Comparison of ENCODE assay signal across 9 cellular contexts in the genomic region with DNA sequence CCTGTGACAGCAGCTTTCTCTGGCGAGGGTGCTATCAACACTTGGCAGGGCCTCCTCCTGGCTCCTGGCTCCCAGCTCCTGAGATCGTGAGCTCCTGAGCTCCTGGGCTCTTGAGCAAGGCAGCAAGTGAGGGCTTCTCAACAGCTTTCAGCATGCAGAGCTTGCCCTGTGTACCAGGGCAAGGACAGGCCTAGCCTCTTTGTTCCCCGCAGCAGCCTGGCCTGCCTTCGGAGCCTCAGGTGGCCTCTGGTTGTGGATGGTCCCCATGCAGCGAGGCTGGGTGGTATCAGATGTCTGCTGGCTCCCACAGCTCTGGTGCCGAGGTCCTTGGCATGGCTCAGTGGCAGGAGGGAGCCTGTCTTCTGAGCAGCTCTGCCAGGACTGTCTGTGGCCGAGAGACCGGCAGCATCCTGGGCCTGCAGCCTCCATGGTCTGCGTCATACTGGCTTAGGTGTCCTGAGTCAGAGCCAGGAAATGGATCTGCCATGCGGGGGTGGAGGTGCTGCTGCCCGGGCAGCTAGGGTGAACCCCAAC. TPM values are rescaled to one million over a fixed set of nuclear protein-coding genes. Genes with fewer than 3 reads are reported as not detected.
DNase-seq lines count a peak whose midpoint lies in the region; ATAC-seq and TF ChIP-seq lines count a peak whose summit lies in the region.
"Had no signal": no experiment of that assay in that cellular context is flagged by ENCODE, and none has a peak within 500 bp of the region (broad histone marks: within the 10 kb centered on the region; RNA-seq: fewer than 3 reads in every experiment).

No MANE protein-coding gene starts in this region.

- POLR2A ChIA-PET in activated CD4-positive, alpha-beta T cell treated with anti-CD3 and anti-CD28 coated beads for 36 hours (lab: Charles Lee): no interaction called here
- POLR2A ChIA-PET in activated CD8-positive, alpha-beta T cell treated with anti-CD3 and anti-CD28 coated beads for 36 hours (lab: Charles Lee): no interaction called here

- no peaks in the 10 kb centered on the region for H3K9me3 Mint-ChIP-seq in activated CD4-positive, alpha-beta T cell treated with anti-CD3 and anti-CD28 coated beads for 36 hours (ENCODE audit: low read depth)
- H3K9me3 Mint-ChIP-seq in endodermal cell (no peaks in the 10 kb centered on the region), mesothelial cell of epicardium (no peaks in the 10 kb centered on the region)
- no peaks in the 10 kb centered on the region for H3K9me3 Mint-ChIP-seq in activated CD8-positive, alpha-beta T cell treated with anti-CD3 and anti-CD28 coated beads for 36 hours
- H3K9me3 Mint-ChIP-seq: T-helper 2 cell treated with Interferon-gamma antibody and Interleukin-4, amounts not matched to agents 5 μg/mL and 100 μg/mL, for 36 hours had no signal

- WGBS in endodermal cell (ENCODE audit: insufficient coverage in 1 of 2, insufficient read length in 1 of 2), 2 experiments: 89 to 98% methylated on average over 6 to 11 of the region's 11 CpGs
- 19 to 20% methylated on average over 11 of the region's 11 CpGs for WGBS in aorta, 2 donors

- H3K9ac ChIP-seq in endodermal cell (ENCODE audit: extremely low read depth, low read length, poor library complexity, severe bottlenecking): no peak overlapping the region

- ATAC-seq in activated CD4-positive, alpha-beta T cell treated with anti-CD3 and anti-CD28 coated beads for 36 hours: peak; percentile 33
- peak; percentile 33 for ATAC-seq in aorta (ENCODE audit: low FRiP score)
- ATAC-seq in activated CD8-positive, alpha-beta T cell treated with anti-CD3 and anti-CD28 coated beads for 36 hours: no peak

- peak overlapping the region; percentile 66 for H3K27ac ChIP-seq in endodermal cell (ENCODE audit: low read depth, low read length)
- peak overlapping the region in 1 of 2 donors; percentile 10 for H3K27ac ChIP-seq in aorta (ENCODE audit: low read depth in 1 of 2, low read length in 2 of 2)

- no peak overlapping the region for H3K27ac Mint-ChIP-seq in activated CD4-positive, alpha-beta T cell treated with anti-CD3 and anti-CD28 coated beads for 36 hours
- H3K27ac Mint-ChIP-seq in endodermal cell (peak overlapping the region; percentile 24), mesothelial cell of epicardium (peak overlapping the region; percentile 86)
- H3K27ac Mint-ChIP-seq in activated CD8-positive, alpha-beta T cell treated with anti-CD3 and anti-CD28 coated beads for 36 hours: no peak overlapping the region
- H3K27ac Mint-ChIP-seq: T-helper 2 cell treated with Interferon-gamma antibody and Interleukin-4, amounts not matched to agents 5 μg/mL and 100 μg/mL, for 36 hours had no signal

- H3K36me3 Mint-ChIP-seq in activated CD4-positive, alpha-beta T cell treated with anti-CD3 and anti-CD28 coated beads for 36 hours (ENCODE audit: low read depth): no peaks in the 10 kb centered on the region
- H3K36me3 Mint-ChIP-seq in endodermal cell (ENCODE audit: low read depth): peaks cover 20% of the 10 kb centered on the region
- H3K36me3 Mint-ChIP-seq in mesothelial cell of epicardium: no peaks in the 10 kb centered on the region
- no peaks in the 10 kb centered on the region for H3K36me3 Mint-ChIP-seq in activated CD8-positive, alpha-beta T cell treated with anti-CD3 and anti-CD28 coated beads for 36 hours (ENCODE audit: low read depth)

- peaks cover 14% of the 10 kb centered on the region for H3K4me1 ChIP-seq in endodermal cell (ENCODE audit: control insufficient read depth, insufficient read depth, low read length)
- no peaks in the 10 kb centered on the region for H3K4me1 ChIP-seq in aorta (ENCODE audit: control insufficient read depth in 1 of 2, insufficient read depth in 2 of 2, low read length in 2 of 2)

- no peaks in the 10 kb centered on the region for H3K27me3 Mint-ChIP-seq in activated CD4-positive, alpha-beta T cell treated with anti-CD3 and anti-CD28 coated beads for 36 hours
- no peaks in the 10 kb centered on the region for H3K27me3 Mint-ChIP-seq in endodermal cell (ENCODE audit: insufficient read depth)
- no peaks in the 10 kb centered on the region for H3K27me3 Mint-ChIP-seq in mesothelial cell of epicardium (ENCODE audit: low read depth)
- no peaks in the 10 kb centered on the region for H3K27me3 Mint-ChIP-seq in activated CD8-positive, alpha-beta T cell treated with anti-CD3 and anti-CD28 coated beads for 36 hours

- H3K4me3 ChIP-seq in endodermal cell (ENCODE audit: low read length) (no peak overlapping the region), aorta (ENCODE audit: low read length in 2 of 2) (no peak overlapping the region)

- no peak for DNase-seq in activated CD4-positive, alpha-beta T cell treated with anti-CD3 and anti-CD28 coated beads for 36 hours
- DNase-seq in activated CD4-positive, alpha-beta T cell treated with anti-CD3 and anti-CD28 coated beads, Interleukin-2, amount 50 U/mL, for 4 hours: no peak
- peak; percentile 59 for DNase-seq in endodermal cell
- no peak for DNase-seq in mesothelial cell of epicardium (ENCODE audit: low spot score in 2 of 2, unreplicated experiment in 2 of 2)
- peak in 1 of 2 donors; percentile 83 for DNase-seq in aorta
- no peak for DNase-seq in activated CD8-positive, alpha-beta T cell treated with anti-CD3 and anti-CD28 coated beads for 36 hours
- no peak for DNase-seq in HUDEP-2 (lab: John Stamatoyannopoulos, UW; ENCODE audit: unreplicated experiment in 76 of 76)
- no peak for DNase-seq in NCI-H345 (lab: John Stamatoyannopoulos, UW)

- H3K9me3 ChIP-seq in endodermal cell (ENCODE audit: control insufficient read depth, low read length) (no peaks in the 10 kb centered on the region), aorta (ENCODE audit: control insufficient read depth, low read length) (no peaks in the 10 kb centered on the region)

- no peaks in the 10 kb centered on the region for H3K27me3 ChIP-seq in endodermal cell (ENCODE audit: control insufficient read depth, insufficient read depth, low read length, poor library complexity, severe bottlenecking)
- no peaks in the 10 kb centered on the region for H3K27me3 ChIP-seq in aorta (ENCODE audit: control insufficient read depth in 1 of 2, insufficient read depth in 2 of 2, low read length in 1 of 2)

- H3K36me3 ChIP-seq in endodermal cell (ENCODE audit: control insufficient read depth, insufficient read depth, low read length): peaks cover 7% of the 10 kb centered on the region
- no peaks in the 10 kb centered on the region for H3K36me3 ChIP-seq in aorta (ENCODE audit: control insufficient read depth in 1 of 2, insufficient read depth in 2 of 2, low read length in 1 of 2)

- H3K4me3 Mint-ChIP-seq in activated CD4-positive, alpha-beta T cell treated with anti-CD3 and anti-CD28 coated beads for 36 hours: no peak overlapping the region
- H3K4me3 Mint-ChIP-seq in endodermal cell (no peak overlapping the region), mesothelial cell of epicardium (no peak overlapping the region)
- no peak overlapping the region for H3K4me3 Mint-ChIP-seq in activated CD8-positive, alpha-beta T cell treated with anti-CD3 and anti-CD28 coated beads for 36 hours
- H3K4me3 Mint-ChIP-seq: T-helper 2 cell treated with Interferon-gamma antibody and Interleukin-4, amounts not matched to agents 5 μg/mL and 100 μg/mL, for 36 hours had no signal

- H3K4me1 Mint-ChIP-seq in activated CD4-positive, alpha-beta T cell treated with anti-CD3 and anti-CD28 coated beads for 36 hours: peaks cover 25% of the 10 kb centered on the region
- peaks cover 48% of the 10 kb centered on the region for H3K4me1 Mint-ChIP-seq in endodermal cell
- peaks cover 57% of the 10 kb centered on the region for H3K4me1 Mint-ChIP-seq in mesothelial cell of epicardium
- peaks cover 36% of the 10 kb centered on the region for H3K4me1 Mint-ChIP-seq in activated CD8-positive, alpha-beta T cell treated with anti-CD3 and anti-CD28 coated beads for 36 hours (ENCODE audit: low read depth)

- no peak for TF ChIP-seq CTCF in endodermal cell (conservative IDR thresholded peaks at IDR 0.05)
- TF ChIP-seq CTCF in mesothelial cell of epicardium (IDR thresholded peaks at IDR 0.05; ENCODE audit: unreplicated experiment): no peak
- no peak for TF ChIP-seq CTCF in activated CD8-positive, alpha-beta T cell treated with anti-CD3 and anti-CD28 coated beads for 36 hours (IDR thresholded peaks at IDR 0.05)

- CTCF ChIA-PET in activated CD4-positive, alpha-beta T cell treated with anti-CD3 and anti-CD28 coated beads for 36 hours (lab: Charles Lee): interaction anchor here (2.0 kb wide), 1 partner anchor 82 kb away, joined by 4 read pairs; no protein-coding TSS in a partner anchor
- CTCF ChIA-PET in activated CD8-positive, alpha-beta T cell treated with anti-CD3 and anti-CD28 coated beads for 36 hours (lab: Charles Lee): no interaction called here

- intact Hi-C loops in activated CD4-positive, alpha-beta T cell treated with anti-CD3 and anti-CD28 coated beads for 36 hours (cut with DNase I, micrococcal nuclease): no loop called here
- intact Hi-C loops in aorta (cut with DNase I): loop anchor here in 1 of 2 donors (5.0 kb wide), 1 partner anchor 39 kb away; no protein-coding TSS in a partner anchor
- intact Hi-C loops in activated CD8-positive, alpha-beta T cell treated with anti-CD3 and anti-CD28 coated beads for 36 hours (cut with micrococcal nuclease): no loop called here

RNA-seq across cellular contexts. Expression of gene ZMIZ1, which starts 44.2 kb away (rescaled TPM):
- total RNA-seq in activated CD4-positive, alpha-beta T cell treated with anti-CD3 and anti-CD28 coated beads for 36 hours: 10 to 100 TPM; 33.9 to 34.3 TPM
- total RNA-seq in endodermal cell: 10 to 100 TPM; 65.3 to 67.5 TPM
- 77.5 TPM for polyA plus RNA-seq in endodermal cell (2013, experiment 1 of 2)
- 68.6 TPM for polyA plus RNA-seq in endodermal cell (2013, experiment 2 of 2)
- 166 to 173 TPM (median 170 TPM) in 3 replicates for total RNA-seq in mesothelial cell of epicardium
- total RNA-seq in aorta: 10 to 100 TPM; 48.5 to 84.1 TPM
- 1 to 10 TPM; 7.8 to 8.0 TPM for polyA plus RNA-seq in aorta
- total RNA-seq in activated CD8-positive, alpha-beta T cell treated with anti-CD3 and anti-CD28 coated beads for 36 hours: 10 to 100 TPM; 46.5 to 52.2 TPM

Comparison
In these comparisons a context has a peak if more than half of its experiments do, and no peak if none do; other contexts are left out.
1. H3K27ac Mint-ChIP-seq: peak in endodermal cell (single experiment) and mesothelial cell of epicardium (single experiment); none in activated CD4-positive, alpha-beta T cell treated with anti-CD3 and anti-CD28 coated beads for 36 hours (single experiment) and activated CD8-positive, alpha-beta T cell treated with anti-CD3 and anti-CD28 coated beads for 36 hours (single experiment).